23 cellular contexts compared by ENCODE assay signal in genomic region chr10:11034762-11035161, GRCh38. TPM values are rescaled to one million over a fixed set of nuclear protein-coding genes. Genes with fewer than 3 reads are reported as not detected.
DNase-seq lines count a peak whose midpoint lies in the region; ATAC-seq and TF ChIP-seq lines count a peak whose summit lies in the region.
"Had no signal": no experiment of that assay in that cellular context is flagged by ENCODE, and none has a peak within 500 bp of the region (broad histone marks: within the 10 kb centered on the region; RNA-seq: fewer than 3 reads in every experiment).

No MANE protein-coding gene starts in this region.

- peaks cover 6% of the 10 kb centered on the region for H3K4me1 Mint-ChIP-seq in MCF 10A (ENCODE audit: insufficient read depth, unreplicated experiment)
- peaks cover 80% of the 10 kb centered on the region for H3K4me1 Mint-ChIP-seq in endodermal cell

- no peaks in the 10 kb centered on the region for H3K36me3 Mint-ChIP-seq in MCF 10A (ENCODE audit: insufficient read depth, unreplicated experiment)
- peaks cover 21% of the 10 kb centered on the region for H3K36me3 Mint-ChIP-seq in endodermal cell (ENCODE audit: low read depth)
- H3K36me3 Mint-ChIP-seq: CD8-positive, alpha-beta T cell; natural killer cell had no signal

- H3K9me3 ChIP-seq in mammary epithelial cell (replicated peaks; ENCODE audit: insufficient read depth, low read length) (no peaks in the 10 kb centered on the region), endodermal cell (ENCODE audit: control insufficient read depth, low read length) (no peaks in the 10 kb centered on the region)
- H3K9me3 ChIP-seq: pancreas, testis had no signal

- H4K8ac ChIP-seq in mesendoderm (ENCODE audit: low read depth, low read length): no peak overlapping the region

- no peaks in the 10 kb centered on the region for H3K79me1 ChIP-seq in mesendoderm (ENCODE audit: low read length)

- H3K36me3 ChIP-seq in mammary epithelial cell (ENCODE audit: insufficient read depth, low read length): no peaks in the 10 kb centered on the region
- peaks cover 33% of the 10 kb centered on the region for H3K36me3 ChIP-seq in endodermal cell (ENCODE audit: control insufficient read depth, insufficient read depth, low read length)
- no peaks in the 10 kb centered on the region for H3K36me3 ChIP-seq in mesendoderm (ENCODE audit: control insufficient read depth, insufficient read depth, low read length)
- H3K36me3 ChIP-seq: pancreas had no signal

- H3K4me3 Mint-ChIP-seq in MCF 10A (ENCODE audit: unreplicated experiment): no peak overlapping the region
- no peak overlapping the region for H3K4me3 Mint-ChIP-seq in endodermal cell
- H3K4me3 Mint-ChIP-seq: activated T-cell treated with anti-CD3 and anti-CD28 coated beads, Interleukin-2, amount 50 U/mL, for 24 hours; CD8-positive, alpha-beta T cell; natural killer cell had no signal

- H2BK120ac ChIP-seq in mesendoderm (ENCODE audit: low read depth, low read length): peak overlapping the region; percentile 76

- CTCF ChIA-PET in MCF 10A (lab: Yijun Ruan, JAX): interaction anchor here (0.6 to 6.4 kb wide), 11 partner anchors 12 to 1704 kb away, joined by 3 to 49 read pairs (median 5); no protein-coding TSS in a partner anchor
- CTCF ChIA-PET in mammary epithelial cell (lab: Charles Lee; ENCODE audit: low non-redundant PET): interaction anchor here (1.5 kb wide), 1 partner anchor 1692 kb away, joined by 5 read pairs; no protein-coding TSS in a partner anchor

- WGBS in mammary epithelial cell (ENCODE audit: low coverage, missing lambda C conversion rate): 68% methylated on average over 7 of the region's 7 CpGs
- WGBS in endodermal cell (ENCODE audit: insufficient coverage in 1 of 2, insufficient read length in 1 of 2), 2 experiments: 87 to 89% methylated on average over 3 to 7 of the region's 7 CpGs
- WGBS in mesendoderm (ENCODE audit: extremely low coverage, insufficient coverage, low lambda C conversion rate): no CpG with 5 or more reads among the region's 7 CpGs

- no peak overlapping the region for H3K27ac ChIP-seq in mammary epithelial cell (ENCODE audit: insufficient read depth, low read depth, low read length)
- H3K27ac ChIP-seq in endodermal cell (ENCODE audit: low read depth, low read length): no peak overlapping the region
- H3K27ac ChIP-seq in mesendoderm (ENCODE audit: low read depth, low read length): no peak overlapping the region
- H3K27ac ChIP-seq in temporal lobe (ENCODE audit: low read depth, low read length): peak overlapping the region; percentile 40
- H3K27ac ChIP-seq: pancreas, RWPE1, testis had no signal

- H3K9me3 Mint-ChIP-seq in MCF 10A (ENCODE audit: unreplicated experiment): no peaks in the 10 kb centered on the region
- H3K9me3 Mint-ChIP-seq in endodermal cell: no peaks in the 10 kb centered on the region
- H3K9me3 Mint-ChIP-seq: activated T-cell treated with anti-CD3 and anti-CD28 coated beads, Interleukin-2, amount 50 U/mL, for 24 hours; CD8-positive, alpha-beta T cell; natural killer cell had no signal

- DNase-seq in MCF 10A (ENCODE audit: unreplicated experiment): no peak
- DNase-seq in mammary epithelial cell: no peak
- no peak for DNase-seq in endodermal cell
- no peak for DNase-seq in mesendoderm
- DNase-seq in NK-92 (lab: John Stamatoyannopoulos, UW; ENCODE audit: unreplicated experiment): no peak
- DNase-seq in NCI-H1930 (lab: John Stamatoyannopoulos, UW): no peak
- DNase-seq: 8988T; activated naive CD4-positive, alpha-beta T cell; activated T-cell treated with anti-CD3 and anti-CD28 coated beads, Interleukin-2, amount 50 U/mL, for 24 hours; AML-193; amniotic stem cell; CD8-positive, alpha-beta T cell; central memory CD4-positive, alpha-beta T cell; natural killer cell; NCI-H69; pancreas; stimulated activated CD4-positive, alpha-beta T cell treated with anti-CD3 and anti-CD28 coated beads, Interleukin-1b, Interleukin-23, amount 100 ng/mL, for 48 hours; testis had no signal

- no peak overlapping the region for H2AK5ac ChIP-seq in mesendoderm (ENCODE audit: low read length)

- no peak overlapping the region for H2AFZ ChIP-seq in mammary epithelial cell (ENCODE audit: low read depth, low read length)

- H3K4me3 ChIP-seq in mammary epithelial cell (replicated peaks in 1 of 3; ENCODE audit: insufficient read depth in 1 of 3, low read depth in 2 of 3, low read length in 3 of 3) (no peak overlapping the region), endodermal cell (ENCODE audit: low read length) (peak overlapping the region; percentile 11), mesendoderm (ENCODE audit: low read length) (no peak overlapping the region)
- H3K4me3 ChIP-seq: K562, pancreas, testis had no signal

- no peak overlapping the region for H2BK15ac ChIP-seq in mesendoderm (replicated peaks; ENCODE audit: low read depth)

- H2BK5ac ChIP-seq in mesendoderm (ENCODE audit: low read length): peak overlapping the region; percentile 17

- H3K4ac ChIP-seq in mesendoderm (ENCODE audit: low read depth, low read length): no peak overlapping the region

- no peak overlapping the region for H3K4me2 ChIP-seq in mammary epithelial cell (ENCODE audit: insufficient read depth, low read depth, low read length)
- H3K4me2 ChIP-seq in mesendoderm (ENCODE audit: low read length): no peak overlapping the region

- BruUV-seq in MCF 10A (replicated peaks; lab: Mats Ljungman, UMichigan) (no TSS peak), mammary epithelial cell (replicated peaks; lab: Mats Ljungman, UMichigan) (no TSS peak)

- in situ Hi-C loops in mammary epithelial cell (cut with MboI; ENCODE audit: low sequenced_read_pairs in 2 of 2): loop anchor here (25.0 kb wide), 1 partner anchor 1697 kb away; no protein-coding TSS in a partner anchor

- no peak for ATAC-seq in GM19397 (IDR thresholded peaks at IDR 0.05; ENCODE audit: unreplicated experiment)
- ATAC-seq: activated CD4-positive, CD25-positive, alpha-beta regulatory T cell treated with anti-CD3 and anti-CD28 coated beads, Interleukin-2, amount 50 U/mL, for 24 hours; CD8-positive, alpha-beta T cell; K562; natural killer cell had no signal

- H3K27me3 ChIP-seq in mammary epithelial cell (ENCODE audit: insufficient read depth, low read length) (no peaks in the 10 kb centered on the region), endodermal cell (ENCODE audit: control insufficient read depth, insufficient read depth, low read length, poor library complexity, severe bottlenecking) (no peaks in the 10 kb centered on the region), mesendoderm (ENCODE audit: insufficient read depth, low read length, poor library complexity) (no peaks in the 10 kb centered on the region)
- H3K27me3 ChIP-seq: pancreas, testis had no signal

- no peak overlapping the region for H4K5ac ChIP-seq in mesendoderm (ENCODE audit: low read length)

- TF ChIP-seq CTCF in MCF 10A (IDR thresholded peaks at IDR 0.05; ENCODE audit: unreplicated experiment): no peak
- no peak for TF ChIP-seq CTCF in mammary epithelial cell (conservative IDR thresholded peaks at IDR 0.05 in 1 of 2, IDR thresholded peaks at IDR 0.05 in 1 of 2; ENCODE audit: extremely low read depth in 1 of 2, insufficient read depth in 1 of 2, low read depth in 1 of 2, low read length in 2 of 2)
- TF ChIP-seq CTCF in endodermal cell (conservative IDR thresholded peaks at IDR 0.05): no peak

- POLR2A ChIA-PET in MCF 10A (lab: Yijun Ruan, JAX): interaction anchor here (0.6 kb wide), 1 partner anchor 20 kb away, joined by 3 read pairs; no protein-coding TSS in a partner anchor

- no peaks in the 10 kb centered on the region for H4K20me1 ChIP-seq in mammary epithelial cell (ENCODE audit: insufficient read depth, low read length)

- no peak overlapping the region for H3K56ac ChIP-seq in mesendoderm (ENCODE audit: low read length)

- peaks cover 4% of the 10 kb centered on the region for H3K4me1 ChIP-seq in mammary epithelial cell (ENCODE audit: insufficient read depth, low read length)
- peaks cover 42% of the 10 kb centered on the region for H3K4me1 ChIP-seq in endodermal cell (ENCODE audit: control insufficient read depth, insufficient read depth, low read length)
- H3K4me1 ChIP-seq in mesendoderm (ENCODE audit: control insufficient read depth, low read depth, low read length): peaks cover 7% of the 10 kb centered on the region

- H3K27ac Mint-ChIP-seq in MCF 10A (ENCODE audit: low read depth, unreplicated experiment): peak overlapping the region; percentile 59
- peak overlapping the region; percentile 93 for H3K27ac Mint-ChIP-seq in endodermal cell
- H3K27ac Mint-ChIP-seq: activated T-cell treated with anti-CD3 and anti-CD28 coated beads, Interleukin-2, amount 50 U/mL, for 24 hours; CD8-positive, alpha-beta T cell; natural killer cell had no signal

- H3K79me2 ChIP-seq in mammary epithelial cell (ENCODE audit: insufficient read depth, low read length): no peaks in the 10 kb centered on the region
- no peaks in the 10 kb centered on the region for H3K79me2 ChIP-seq in mesendoderm (ENCODE audit: control insufficient read depth, insufficient read depth, low read length)

- no peak overlapping the region for H3K23ac ChIP-seq in mesendoderm (ENCODE audit: low read length)

- dilution Hi-C loops in mammary epithelial cell (cut with HindIII; ENCODE audit: low sequenced_read_pairs): no loop called here

- intact Hi-C loops in MCF 10A (cut with micrococcal nuclease): loop anchor here (5.0 to 10.0 kb wide), 3 partner anchors 238 to 1607 kb away; no protein-coding TSS in a partner anchor
- intact Hi-C loops in mammary epithelial cell (cut with micrococcal nuclease): loop anchor here (5.0 to 10.0 kb wide), 3 partner anchors 357 to 723 kb away; no protein-coding TSS in a partner anchor

- no peaks in the 10 kb centered on the region for H3K27me3 Mint-ChIP-seq in MCF 10A (ENCODE audit: insufficient read depth, unreplicated experiment)
- H3K27me3 Mint-ChIP-seq in endodermal cell (ENCODE audit: insufficient read depth): no peaks in the 10 kb centered on the region

- peak overlapping the region; percentile 78 for H3K18ac ChIP-seq in mesendoderm (ENCODE audit: low read length)

- H3K9ac ChIP-seq in mammary epithelial cell (ENCODE audit: insufficient read depth, low read length) (no peak overlapping the region), endodermal cell (ENCODE audit: extremely low read depth, low read length, poor library complexity, severe bottlenecking) (peak overlapping the region; percentile 12), mesendoderm (ENCODE audit: low read length) (no peak overlapping the region)

RNA-seq across cellular contexts. Expression of gene CELF2, which starts 17.1 kb away (rescaled TPM):
- total RNA-seq in MCF 10A (2022) (0.07 TPM in 1 of 2 replicates, not detected in the other), mammary epithelial cell (1 to 10 TPM in 1 of 2 donors, under 1 TPM in 1; 0.19 to 2.5 TPM), endodermal cell (10 to 100 TPM; 79.9 to 96.1 TPM), temporal lobe (129 TPM)
- polyA plus RNA-seq in mammary epithelial cell: 0.60 TPM
- 10.4 TPM for polyA minus RNA-seq in mammary epithelial cell
- 23.5 TPM for polyA plus RNA-seq in endodermal cell (2013, experiment 1 of 2)
- polyA plus RNA-seq in endodermal cell (2013, experiment 2 of 2): 24.6 TPM
- polyA plus RNA-seq in mesendoderm (2013, experiment 1 of 2): 9.2 TPM
- 9.4 TPM for polyA plus RNA-seq in mesendoderm (2013, experiment 2 of 2)

Comparison
In these comparisons a context has a peak if more than half of its experiments do, and no peak if none do; other contexts are left out.
1. RNA of gene CELF2, which starts 17.1 kb away (total RNA-seq): 129 TPM in temporal lobe (single experiment) and 79.9 to 96.1 TPM in endodermal cell; 0.19 to 2.5 TPM in mammary epithelial cell and 0.07 TPM in MCF 10A; every median in the first group is over 10 times any median in the second.